In genomic region chr7:2047272-2047581, GRCh38 we compare ENCODE assay signal across 1 cellular context.
TF ChIP-seq lines count a peak whose summit lies in the region.

No MANE protein-coding gene starts in this region.

TF ChIP-seq in H1, 55 proteins besides CTCF, POLR2A, EP300 and RAD21 (continued from another document):
- no peak for TF ChIP-seq NANOG (IDR thresholded peaks at IDR 0.05; ENCODE audit: insufficient read depth, low read depth, low read length, poor library complexity, severe bottlenecking)
- no peak for TF ChIP-seq RFX5 (IDR thresholded peaks at IDR 0.05; ENCODE audit: borderline replicate concordance, low read depth, low read length)
- TF ChIP-seq MAX (IDR thresholded peaks at IDR 0.05), result no peak
- no peak for TF ChIP-seq GABPA (IDR thresholded peaks at IDR 0.05; ENCODE audit: borderline replicate concordance, insufficient read depth, low read length)
